ENCODE assay signal across 1 cellular context in the genomic region with DNA sequence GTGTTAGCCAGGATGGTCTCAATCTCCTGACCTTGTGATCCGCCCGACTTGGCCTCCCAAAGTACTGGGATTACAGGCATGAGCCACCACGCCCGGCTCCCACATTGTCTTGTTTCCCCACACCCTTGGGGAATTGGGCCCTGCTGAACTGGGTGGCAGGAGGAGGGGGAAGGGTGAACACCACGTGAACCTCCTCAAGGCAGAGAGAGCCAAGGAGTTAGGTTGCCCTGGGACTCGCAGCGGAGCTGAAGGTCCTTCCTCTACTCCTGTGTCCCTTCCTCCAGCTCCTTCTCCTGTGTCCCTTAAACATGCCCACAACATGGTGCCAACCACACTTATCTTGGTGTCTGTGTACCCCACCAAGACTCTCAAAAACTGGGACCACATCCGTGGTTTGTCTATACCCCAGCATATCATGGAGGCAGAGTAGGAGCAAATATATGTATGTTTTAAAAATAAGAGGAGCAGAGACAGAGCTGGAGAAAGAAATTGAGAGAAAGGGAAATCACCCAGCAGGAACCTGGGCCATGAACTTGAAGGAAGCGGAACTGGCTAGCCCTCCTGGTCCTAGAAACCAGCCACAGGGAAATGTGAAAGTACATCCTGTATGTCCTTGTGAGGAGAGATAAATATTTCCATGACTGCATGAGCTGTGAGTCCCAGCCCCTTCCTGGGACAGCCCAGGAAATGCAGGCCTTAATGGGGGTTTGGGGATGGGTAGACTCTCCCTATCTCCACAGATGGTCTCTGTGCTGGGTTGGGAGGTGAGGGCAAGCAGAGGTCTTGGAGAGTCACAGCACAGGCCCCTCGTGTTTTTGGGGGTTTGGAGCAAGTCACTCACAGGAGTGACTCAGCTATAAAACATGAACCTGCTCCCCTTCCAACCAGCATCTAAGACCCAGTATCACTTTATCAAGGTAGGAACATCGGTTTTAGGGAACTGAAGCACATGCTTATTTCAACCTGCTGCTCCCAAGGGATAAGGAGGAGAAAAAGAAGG.
TF ChIP-seq lines count a peak whose summit lies in the region.

No MANE protein-coding gene starts in this region.

TF ChIP-seq in K562, 482 proteins besides CTCF, POLR2A, EP300 and RAD21 (continued from another document and continues in another):
- TF ChIP-seq, protein P1, sequence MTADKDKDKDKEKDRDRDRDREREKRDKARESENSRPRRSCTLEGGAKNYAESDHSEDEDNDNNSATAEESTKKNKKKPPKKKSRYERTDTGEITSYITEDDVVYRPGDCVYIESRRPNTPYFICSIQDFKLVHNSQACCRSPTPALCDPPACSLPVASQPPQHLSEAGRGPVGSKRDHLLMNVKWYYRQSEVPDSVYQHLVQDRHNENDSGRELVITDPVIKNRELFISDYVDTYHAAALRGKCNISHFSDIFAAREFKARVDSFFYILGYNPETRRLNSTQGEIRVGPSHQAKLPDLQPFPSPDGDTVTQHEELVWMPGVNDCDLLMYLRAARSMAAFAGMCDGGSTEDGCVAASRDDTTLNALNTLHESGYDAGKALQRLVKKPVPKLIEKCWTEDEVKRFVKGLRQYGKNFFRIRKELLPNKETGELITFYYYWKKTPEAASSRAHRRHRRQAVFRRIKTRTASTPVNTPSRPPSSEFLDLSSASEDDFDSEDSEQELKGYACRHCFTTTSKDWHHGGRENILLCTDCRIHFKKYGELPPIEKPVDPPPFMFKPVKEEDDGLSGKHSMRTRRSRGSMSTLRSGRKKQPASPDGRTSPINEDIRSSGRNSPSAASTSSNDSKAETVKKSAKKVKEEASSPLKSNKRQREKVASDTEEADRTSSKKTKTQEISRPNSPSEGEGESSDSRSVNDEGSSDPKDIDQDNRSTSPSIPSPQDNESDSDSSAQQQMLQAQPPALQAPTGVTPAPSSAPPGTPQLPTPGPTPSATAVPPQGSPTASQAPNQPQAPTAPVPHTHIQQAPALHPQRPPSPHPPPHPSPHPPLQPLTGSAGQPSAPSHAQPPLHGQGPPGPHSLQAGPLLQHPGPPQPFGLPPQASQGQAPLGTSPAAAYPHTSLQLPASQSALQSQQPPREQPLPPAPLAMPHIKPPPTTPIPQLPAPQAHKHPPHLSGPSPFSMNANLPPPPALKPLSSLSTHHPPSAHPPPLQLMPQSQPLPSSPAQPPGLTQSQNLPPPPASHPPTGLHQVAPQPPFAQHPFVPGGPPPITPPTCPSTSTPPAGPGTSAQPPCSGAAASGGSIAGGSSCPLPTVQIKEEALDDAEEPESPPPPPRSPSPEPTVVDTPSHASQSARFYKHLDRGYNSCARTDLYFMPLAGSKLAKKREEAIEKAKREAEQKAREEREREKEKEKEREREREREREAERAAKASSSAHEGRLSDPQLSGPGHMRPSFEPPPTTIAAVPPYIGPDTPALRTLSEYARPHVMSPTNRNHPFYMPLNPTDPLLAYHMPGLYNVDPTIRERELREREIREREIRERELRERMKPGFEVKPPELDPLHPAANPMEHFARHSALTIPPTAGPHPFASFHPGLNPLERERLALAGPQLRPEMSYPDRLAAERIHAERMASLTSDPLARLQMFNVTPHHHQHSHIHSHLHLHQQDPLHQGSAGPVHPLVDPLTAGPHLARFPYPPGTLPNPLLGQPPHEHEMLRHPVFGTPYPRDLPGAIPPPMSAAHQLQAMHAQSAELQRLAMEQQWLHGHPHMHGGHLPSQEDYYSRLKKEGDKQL (CRISPR knock-in tag; IDR thresholded peaks at IDR 0.05; ENCODE audit: borderline replicate concordance): no peak
- peak; percentile 61; the same call in 1 of the 2 replicates for TF ChIP-seq MAFK (IDR thresholded peaks at IDR 0.05; ENCODE audit: low read length)
- TF ChIP-seq, protein P2, sequence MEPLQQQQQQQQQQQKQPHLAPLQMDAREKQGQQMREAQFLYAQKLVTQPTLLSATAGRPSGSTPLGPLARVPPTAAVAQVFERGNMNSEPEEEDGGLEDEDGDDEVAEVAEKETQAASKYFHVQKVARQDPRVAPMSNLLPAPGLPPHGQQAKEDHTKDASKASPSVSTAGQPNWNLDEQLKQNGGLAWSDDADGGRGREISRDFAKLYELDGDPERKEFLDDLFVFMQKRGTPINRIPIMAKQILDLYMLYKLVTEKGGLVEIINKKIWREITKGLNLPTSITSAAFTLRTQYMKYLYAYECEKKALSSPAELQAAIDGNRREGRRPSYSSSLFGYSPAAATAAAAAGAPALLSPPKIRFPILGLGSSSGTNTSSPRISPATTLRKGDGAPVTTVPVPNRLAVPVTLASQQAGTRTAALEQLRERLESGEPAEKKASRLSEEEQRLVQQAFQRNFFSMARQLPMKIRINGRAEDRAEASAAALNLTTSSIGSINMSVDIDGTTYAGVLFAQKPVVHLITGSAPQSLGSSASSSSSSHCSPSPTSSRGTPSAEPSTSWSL (CRISPR knock-in tag; IDR thresholded peaks at IDR 0.05; ENCODE audit: borderline replicate concordance): no peak
- no peak for TF ChIP-seq ZBTB8A (IDR thresholded peaks at IDR 0.05; ENCODE audit: partially characterized antibody)
- TF ChIP-seq KLF1 (tag; IDR thresholded peaks at IDR 0.05): no peak
- TF ChIP-seq CEBPB (tag; IDR thresholded peaks at IDR 0.05): no peak
- TF ChIP-seq NFE2L1 (tag; IDR thresholded peaks at IDR 0.05; ENCODE audit: borderline replicate concordance, low read depth): peak; percentile 82
- TF ChIP-seq MTA1 (IDR thresholded peaks at IDR 0.05; ENCODE audit: borderline replicate concordance): 0 out of 2 replicates have a peak, but pooled peaks have one; percentile 44
- no peak for TF ChIP-seq ZSCAN29 (IDR thresholded peaks at IDR 0.05)
- TF ChIP-seq, protein P3, sequence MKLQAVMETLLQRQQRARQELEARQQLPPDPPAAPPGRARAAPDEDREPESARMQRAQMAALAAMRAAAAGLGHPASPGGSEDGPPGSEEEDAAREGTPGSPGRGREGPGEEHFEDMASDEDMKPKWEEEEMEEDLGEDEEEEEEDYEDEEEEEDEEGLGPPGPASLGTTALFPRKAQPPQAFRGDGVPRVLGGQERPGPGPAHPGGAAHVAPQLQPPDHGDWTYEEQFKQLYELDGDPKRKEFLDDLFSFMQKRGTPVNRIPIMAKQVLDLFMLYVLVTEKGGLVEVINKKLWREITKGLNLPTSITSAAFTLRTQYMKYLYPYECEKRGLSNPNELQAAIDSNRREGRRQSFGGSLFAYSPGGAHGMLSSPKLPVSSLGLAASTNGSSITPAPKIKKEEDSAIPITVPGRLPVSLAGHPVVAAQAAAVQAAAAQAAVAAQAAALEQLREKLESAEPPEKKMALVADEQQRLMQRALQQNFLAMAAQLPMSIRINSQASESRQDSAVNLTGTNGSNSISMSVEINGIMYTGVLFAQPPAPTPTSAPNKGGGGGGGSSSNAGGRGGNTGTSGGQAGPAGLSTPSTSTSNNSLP (IDR thresholded peaks at IDR 0.05; ENCODE audit: borderline replicate concordance, low read depth, low read length): no peak
- no peak for TF ChIP-seq ASH1L (IDR thresholded peaks at IDR 0.05; ENCODE audit: borderline replicate concordance, low read depth, partially characterized antibody)
- TF ChIP-seq, protein P4, sequence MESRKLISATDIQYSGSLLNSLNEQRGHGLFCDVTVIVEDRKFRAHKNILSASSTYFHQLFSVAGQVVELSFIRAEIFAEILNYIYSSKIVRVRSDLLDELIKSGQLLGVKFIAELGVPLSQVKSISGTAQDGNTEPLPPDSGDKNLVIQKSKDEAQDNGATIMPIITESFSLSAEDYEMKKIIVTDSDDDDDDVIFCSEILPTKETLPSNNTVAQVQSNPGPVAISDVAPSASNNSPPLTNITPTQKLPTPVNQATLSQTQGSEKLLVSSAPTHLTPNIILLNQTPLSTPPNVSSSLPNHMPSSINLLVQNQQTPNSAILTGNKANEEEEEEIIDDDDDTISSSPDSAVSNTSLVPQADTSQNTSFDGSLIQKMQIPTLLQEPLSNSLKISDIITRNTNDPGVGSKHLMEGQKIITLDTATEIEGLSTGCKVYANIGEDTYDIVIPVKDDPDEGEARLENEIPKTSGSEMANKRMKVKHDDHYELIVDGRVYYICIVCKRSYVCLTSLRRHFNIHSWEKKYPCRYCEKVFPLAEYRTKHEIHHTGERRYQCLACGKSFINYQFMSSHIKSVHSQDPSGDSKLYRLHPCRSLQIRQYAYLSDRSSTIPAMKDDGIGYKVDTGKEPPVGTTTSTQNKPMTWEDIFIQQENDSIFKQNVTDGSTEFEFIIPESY (CRISPR knock-in tag; IDR thresholded peaks at IDR 0.05): no peak
- TF ChIP-seq BRF1 (IDR thresholded peaks at IDR 0.05; ENCODE audit: borderline replicate concordance, extremely low read depth, insufficient read length): no peak
- TF ChIP-seq, protein P5, sequence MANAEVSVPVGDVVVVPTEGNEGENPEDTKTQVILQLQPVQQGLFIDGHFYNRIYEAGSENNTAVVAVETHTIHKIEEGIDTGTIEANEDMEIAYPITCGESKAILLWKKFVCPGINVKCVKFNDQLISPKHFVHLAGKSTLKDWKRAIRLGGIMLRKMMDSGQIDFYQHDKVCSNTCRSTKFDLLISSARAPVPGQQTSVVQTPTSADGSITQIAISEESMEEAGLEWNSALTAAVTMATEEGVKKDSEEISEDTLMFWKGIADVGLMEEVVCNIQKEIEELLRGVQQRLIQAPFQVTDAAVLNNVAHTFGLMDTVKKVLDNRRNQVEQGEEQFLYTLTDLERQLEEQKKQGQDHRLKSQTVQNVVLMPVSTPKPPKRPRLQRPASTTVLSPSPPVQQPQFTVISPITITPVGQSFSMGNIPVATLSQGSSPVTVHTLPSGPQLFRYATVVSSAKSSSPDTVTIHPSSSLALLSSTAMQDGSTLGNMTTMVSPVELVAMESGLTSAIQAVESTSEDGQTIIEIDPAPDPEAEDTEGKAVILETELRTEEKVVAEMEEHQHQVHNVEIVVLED (CRISPR knock-in tag; IDR thresholded peaks at IDR 0.05): no peak
- TF ChIP-seq, protein P6, sequence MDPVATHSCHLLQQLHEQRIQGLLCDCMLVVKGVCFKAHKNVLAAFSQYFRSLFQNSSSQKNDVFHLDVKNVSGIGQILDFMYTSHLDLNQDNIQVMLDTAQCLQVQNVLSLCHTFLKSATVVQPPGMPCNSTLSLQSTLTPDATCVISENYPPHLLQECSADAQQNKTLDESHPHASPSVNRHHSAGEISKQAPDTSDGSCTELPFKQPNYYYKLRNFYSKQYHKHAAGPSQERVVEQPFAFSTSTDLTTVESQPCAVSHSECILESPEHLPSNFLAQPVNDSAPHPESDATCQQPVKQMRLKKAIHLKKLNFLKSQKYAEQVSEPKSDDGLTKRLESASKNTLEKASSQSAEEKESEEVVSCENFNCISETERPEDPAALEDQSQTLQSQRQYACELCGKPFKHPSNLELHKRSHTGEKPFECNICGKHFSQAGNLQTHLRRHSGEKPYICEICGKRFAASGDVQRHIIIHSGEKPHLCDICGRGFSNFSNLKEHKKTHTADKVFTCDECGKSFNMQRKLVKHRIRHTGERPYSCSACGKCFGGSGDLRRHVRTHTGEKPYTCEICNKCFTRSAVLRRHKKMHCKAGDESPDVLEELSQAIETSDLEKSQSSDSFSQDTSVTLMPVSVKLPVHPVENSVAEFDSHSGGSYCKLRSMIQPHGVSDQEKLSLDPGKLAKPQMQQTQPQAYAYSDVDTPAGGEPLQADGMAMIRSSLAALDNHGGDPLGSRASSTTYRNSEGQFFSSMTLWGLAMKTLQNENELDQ (CRISPR knock-in tag; IDR thresholded peaks at IDR 0.05; ENCODE audit: borderline replicate concordance): no peak
- TF ChIP-seq PCBP1 (IDR thresholded peaks at IDR 0.05; ENCODE audit: low read depth, low read length, poor library complexity, severe bottlenecking): no peak
- TF ChIP-seq MECOM (CRISPR knock-in tag; IDR thresholded peaks at IDR 0.05): no peak
- TF ChIP-seq TEAD4 (IDR thresholded peaks at IDR 0.05; ENCODE audit: low read length): peak; percentile 63
- no peak for TF ChIP-seq TEAD4 (CRISPR knock-in tag; IDR thresholded peaks at IDR 0.05; ENCODE audit: borderline replicate concordance)
- TF ChIP-seq, protein P7, sequence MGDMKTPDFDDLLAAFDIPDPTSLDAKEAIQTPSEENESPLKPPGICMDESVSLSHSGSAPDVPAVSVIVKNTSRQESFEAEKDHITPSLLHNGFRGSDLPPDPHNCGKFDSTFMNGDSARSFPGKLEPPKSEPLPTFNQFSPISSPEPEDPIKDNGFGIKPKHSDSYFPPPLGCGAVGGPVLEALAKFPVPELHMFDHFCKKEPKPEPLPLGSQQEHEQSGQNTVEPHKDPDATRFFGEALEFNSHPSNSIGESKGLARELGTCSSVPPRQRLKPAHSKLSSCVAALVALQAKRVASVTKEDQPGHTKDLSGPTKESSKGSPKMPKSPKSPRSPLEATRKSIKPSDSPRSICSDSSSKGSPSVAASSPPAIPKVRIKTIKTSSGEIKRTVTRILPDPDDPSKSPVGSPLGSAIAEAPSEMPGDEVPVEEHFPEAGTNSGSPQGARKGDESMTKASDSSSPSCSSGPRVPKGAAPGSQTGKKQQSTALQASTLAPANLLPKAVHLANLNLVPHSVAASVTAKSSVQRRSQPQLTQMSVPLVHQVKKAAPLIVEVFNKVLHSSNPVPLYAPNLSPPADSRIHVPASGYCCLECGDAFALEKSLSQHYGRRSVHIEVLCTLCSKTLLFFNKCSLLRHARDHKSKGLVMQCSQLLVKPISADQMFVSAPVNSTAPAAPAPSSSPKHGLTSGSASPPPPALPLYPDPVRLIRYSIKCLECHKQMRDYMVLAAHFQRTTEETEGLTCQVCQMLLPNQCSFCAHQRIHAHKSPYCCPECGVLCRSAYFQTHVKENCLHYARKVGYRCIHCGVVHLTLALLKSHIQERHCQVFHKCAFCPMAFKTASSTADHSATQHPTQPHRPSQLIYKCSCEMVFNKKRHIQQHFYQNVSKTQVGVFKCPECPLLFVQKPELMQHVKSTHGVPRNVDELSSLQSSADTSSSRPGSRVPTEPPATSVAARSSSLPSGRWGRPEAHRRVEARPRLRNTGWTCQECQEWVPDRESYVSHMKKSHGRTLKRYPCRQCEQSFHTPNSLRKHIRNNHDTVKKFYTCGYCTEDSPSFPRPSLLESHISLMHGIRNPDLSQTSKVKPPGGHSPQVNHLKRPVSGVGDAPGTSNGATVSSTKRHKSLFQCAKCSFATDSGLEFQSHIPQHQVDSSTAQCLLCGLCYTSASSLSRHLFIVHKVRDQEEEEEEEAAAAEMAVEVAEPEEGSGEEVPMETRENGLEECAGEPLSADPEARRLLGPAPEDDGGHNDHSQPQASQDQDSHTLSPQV (IDR thresholded peaks at IDR 0.05): peak; percentile 87
- no peak for TF ChIP-seq RBBP5 (IDR thresholded peaks at IDR 0.05; ENCODE audit: borderline replicate concordance, insufficient read depth, low read length, poor library complexity, severe bottlenecking)
- no peak for TF ChIP-seq PHB2 (IDR thresholded peaks at IDR 0.05; ENCODE audit: low read depth)
- TF ChIP-seq ZNF146 (CRISPR knock-in tag; IDR thresholded peaks at IDR 0.05; ENCODE audit: unreplicated experiment): no peak
- TF ChIP-seq, protein P8, sequence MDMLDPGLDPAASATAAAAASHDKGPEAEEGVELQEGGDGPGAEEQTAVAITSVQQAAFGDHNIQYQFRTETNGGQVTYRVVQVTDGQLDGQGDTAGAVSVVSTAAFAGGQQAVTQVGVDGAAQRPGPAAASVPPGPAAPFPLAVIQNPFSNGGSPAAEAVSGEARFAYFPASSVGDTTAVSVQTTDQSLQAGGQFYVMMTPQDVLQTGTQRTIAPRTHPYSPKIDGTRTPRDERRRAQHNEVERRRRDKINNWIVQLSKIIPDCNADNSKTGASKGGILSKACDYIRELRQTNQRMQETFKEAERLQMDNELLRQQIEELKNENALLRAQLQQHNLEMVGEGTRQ (CRISPR knock-in tag; IDR thresholded peaks at IDR 0.05): no peak
- no peak for TF ChIP-seq XRCC3 (IDR thresholded peaks at IDR 0.05)
- TF ChIP-seq IRF2 (CRISPR knock-in tag; IDR thresholded peaks at IDR 0.05): no peak
- TF ChIP-seq, protein P9, sequence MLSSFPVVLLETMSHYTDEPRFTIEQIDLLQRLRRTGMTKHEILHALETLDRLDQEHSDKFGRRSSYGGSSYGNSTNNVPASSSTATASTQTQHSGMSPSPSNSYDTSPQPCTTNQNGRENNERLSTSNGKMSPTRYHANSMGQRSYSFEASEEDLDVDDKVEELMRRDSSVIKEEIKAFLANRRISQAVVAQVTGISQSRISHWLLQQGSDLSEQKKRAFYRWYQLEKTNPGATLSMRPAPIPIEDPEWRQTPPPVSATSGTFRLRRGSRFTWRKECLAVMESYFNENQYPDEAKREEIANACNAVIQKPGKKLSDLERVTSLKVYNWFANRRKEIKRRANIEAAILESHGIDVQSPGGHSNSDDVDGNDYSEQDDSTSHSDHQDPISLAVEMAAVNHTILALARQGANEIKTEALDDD (IDR thresholded peaks at IDR 0.05): no peak
- no peak for TF ChIP-seq ZNF24 (IDR thresholded peaks at IDR 0.05)
